20 cellular contexts compared by ENCODE assay signal in genomic region chr15:100633763-100634075, GRCh38. TPM values are rescaled to one million over a fixed set of nuclear protein-coding genes. Genes with fewer than 3 reads are reported as not detected.
DNase-seq lines count a peak whose midpoint lies in the region; ATAC-seq and TF ChIP-seq lines count a peak whose summit lies in the region.
"Had no signal": no experiment of that assay in that cellular context is flagged by ENCODE, and none has a peak within 500 bp of the region (broad histone marks: within the 10 kb centered on the region; RNA-seq: fewer than 3 reads in every experiment).

No MANE protein-coding gene starts in this region.

- no TSS peak for BruUV-seq in MCF 10A (replicated peaks; lab: Mats Ljungman, UMichigan)

- H3K27ac ChIP-seq in breast epithelium: no peak overlapping the region
- peak overlapping the region; percentile 16 for H3K27ac ChIP-seq in VCaP
- peak overlapping the region; percentile 69 for H3K27ac ChIP-seq in neutrophil
- H3K27ac ChIP-seq: Peyer's patch had no signal

- H3K9me3 ChIP-seq in breast epithelium (no peaks in the 10 kb centered on the region), neutrophil (no peaks in the 10 kb centered on the region)
- H3K9me3 ChIP-seq: HAP-1, Peyer's patch had no signal

- TF ChIP-seq POLR2A in breast epithelium (IDR thresholded peaks at IDR 0.05): no peak

- no peaks in the 10 kb centered on the region for H3K27me3 Mint-ChIP-seq in MCF 10A (ENCODE audit: insufficient read depth, unreplicated experiment)

- H3K4me3 ChIP-seq in breast epithelium: no peak overlapping the region
- no peak overlapping the region for H3K4me3 ChIP-seq in neutrophil (ENCODE audit: low read depth in 1 of 2, low read length in 1 of 2)
- H3K4me3 ChIP-seq: GM23338, HAP-1, Peyer's patch had no signal

- no peak for DNase-seq in MCF 10A (ENCODE audit: unreplicated experiment)
- DNase-seq in breast epithelium (ENCODE audit: low spot score in 2 of 2): no peak
- DNase-seq in SK-N-DZ (ENCODE audit: low spot score): no peak
- no peak for DNase-seq in NCI-H1048 (lab: John Stamatoyannopoulos, UW)
- DNase-seq: COR-L47, DMS 273 treated with DMSO at 0.1 percent for 48 hours, KBM-7, MV-4-11, NCI-H1694 treated with DMSO at 0.1 percent for 48 hours, NCI-H2107, NCI-H2227 treated with DMSO at 0.1 percent for 48 hours, NCI-H510A, Peyer's patch, T-helper 1 cell had no signal

- no peaks in the 10 kb centered on the region for H3K9me3 Mint-ChIP-seq in MCF 10A (ENCODE audit: unreplicated experiment)
- H3K9me3 Mint-ChIP-seq: GM23338 had no signal

- CTCF ChIA-PET in MCF 10A (lab: Yijun Ruan, JAX): interaction anchor here (0.7 to 4.1 kb wide), 3 partner anchors 15 to 412 kb away, joined by 3 to 24 read pairs (median 3); no protein-coding TSS in a partner anchor

- no peak for TF ChIP-seq CTCF in MCF 10A (IDR thresholded peaks at IDR 0.05; ENCODE audit: unreplicated experiment)
- no peak for TF ChIP-seq CTCF in breast epithelium (IDR thresholded peaks at IDR 0.05)
- no peak for TF ChIP-seq CTCF in VCaP (conservative IDR thresholded peaks at IDR 0.05)
- no peak for TF ChIP-seq CTCF in neutrophil (IDR thresholded peaks at IDR 0.05)

- POLR2A ChIA-PET in MCF 10A (lab: Yijun Ruan, JAX): no interaction called here

- ATAC-seq in GM18870 (IDR thresholded peaks at IDR 0.05; ENCODE audit: unreplicated experiment): no peak

- no peak overlapping the region for H3K4me3 Mint-ChIP-seq in MCF 10A (ENCODE audit: unreplicated experiment)
- H3K4me3 Mint-ChIP-seq: CD14-positive monocyte, GM23338 had no signal

- peaks cover 18% of the 10 kb centered on the region for H3K4me1 Mint-ChIP-seq in MCF 10A (ENCODE audit: insufficient read depth, unreplicated experiment)

- H3K36me3 Mint-ChIP-seq in MCF 10A (ENCODE audit: insufficient read depth, unreplicated experiment): peaks cover 49% of the 10 kb centered on the region

- H3K27me3 ChIP-seq in breast epithelium (no peaks in the 10 kb centered on the region), neutrophil (no peaks in the 10 kb centered on the region)
- H3K27me3 ChIP-seq: Peyer's patch had no signal

- H3K4me1 ChIP-seq in breast epithelium (no peaks in the 10 kb centered on the region), neutrophil (ENCODE audit: control insufficient read depth in 1 of 2, insufficient read depth in 1 of 2, low read depth in 1 of 2, low read length in 1 of 2) (peaks cover 10 to 11% of the 10 kb centered on the region in 2 experiments)
- H3K4me1 ChIP-seq: HAP-1 had no signal

- H3K36me3 ChIP-seq in breast epithelium (no peaks in the 10 kb centered on the region), neutrophil (peaks cover 54% of the 10 kb centered on the region)

- H3K27ac Mint-ChIP-seq in MCF 10A (ENCODE audit: low read depth, unreplicated experiment): peak overlapping the region; percentile 71

- intact Hi-C loops in MCF 10A (cut with micrococcal nuclease): no loop called here
- intact Hi-C loops in breast epithelium (cut with DNase I; ENCODE audit: low total_unique reads): loop anchor here (10.0 kb wide), 1 partner anchor 371 kb away; no protein-coding TSS in a partner anchor

RNA-seq across cellular contexts. Expression of gene ASB7, which starts 31.3 kb away (rescaled TPM):
- 14.3 and 19.2 TPM in 2 replicates for total RNA-seq in MCF 10A (2022)
- total RNA-seq in breast epithelium: 10 to 100 TPM; 10.7 to 17.1 (median 12.1) TPM
- 6.5 and 8.0 TPM in 2 replicates for polyA plus RNA-seq in SK-N-DZ (2014; cell fraction: cytosol; rRNA removed)
- 5.6 and 6.0 TPM in 2 replicates for polyA plus RNA-seq in SK-N-DZ (2014; cell fraction: nucleus; rRNA removed)

RNA-seq across cellular contexts. Expression of gene LINS1, which starts 31.7 kb away (rescaled TPM):
- total RNA-seq in MCF 10A (2022) (13.9 and 15.1 TPM in 2 replicates), breast epithelium (10 to 100 TPM; 16.3 to 70.4 (median 31.5) TPM)
- polyA plus RNA-seq in SK-N-DZ (2014; cell fraction: cytosol; rRNA removed): 11.4 and 11.9 TPM in 2 replicates
- 18.7 and 30.6 TPM in 2 replicates for polyA plus RNA-seq in SK-N-DZ (2014; cell fraction: nucleus; rRNA removed)

Comparison
In these comparisons a context has a peak if more than half of its experiments do, and no peak if none do; other contexts are left out.
1. H3K27ac ChIP-seq: peak in VCaP (single experiment) and neutrophil (single experiment); none in breast epithelium (0 of 2).